Comparison of ENCODE assay signal across 8 cellular contexts in genomic region chrX:74535633-74536141, GRCh38.
DNase-seq lines count a peak whose midpoint lies in the region; ATAC-seq and TF ChIP-seq lines count a peak whose summit lies in the region.

No MANE protein-coding gene starts in this region.

- no peaks in the 10 kb centered on the region for H3K9me3 Mint-ChIP-seq in activated naive CD4-positive, alpha-beta T cell treated with anti-CD3 and anti-CD28 coated beads, Interleukin-2, amount 10 ng/mL, durations not matched to agents 7 days and 5 days

- H3K4me1 ChIP-seq in neutrophil (ENCODE audit: control insufficient read depth in 1 of 2, insufficient read depth in 1 of 2, low read depth in 1 of 2, low read length in 1 of 2), result peaks cover 7 to 16% of the 10 kb centered on the region in 2 experiments
- H3K4me1 ChIP-seq in aorta (ENCODE audit: control insufficient read depth in 1 of 2, insufficient read depth in 2 of 2, low read length in 2 of 2), result no peaks in the 10 kb centered on the region

- H3K27me3 ChIP-seq in neutrophil (peaks cover 17% of the 10 kb centered on the region), aorta (ENCODE audit: control insufficient read depth in 1 of 2, insufficient read depth in 2 of 2, low read length in 1 of 2) (no peaks in the 10 kb centered on the region)

- H3K36me3 Mint-ChIP-seq in activated naive CD4-positive, alpha-beta T cell treated with anti-CD3 and anti-CD28 coated beads, Interleukin-2, amount 10 ng/mL, durations not matched to agents 7 days and 5 days, result no peaks in the 10 kb centered on the region

- DNase-seq in DMS79 treated with DMSO at 0.1 percent for 48 hours (lab: John Stamatoyannopoulos, UW) (peak; percentile 20), NCI-H69 (lab: John Stamatoyannopoulos, UW) (peak; percentile 59), germinal center (ENCODE audit: low spot score) (peak; percentile 20), aorta (peak; percentile 81 to 89)
- DNase-seq in activated naive CD4-positive, alpha-beta T cell treated with anti-CD3 and anti-CD28 coated beads, Interleukin-2, amount 10 ng/mL, durations not matched to agents 7 days and 5 days, result peak; percentile 48

- 1 to 20% methylated on average over 30 to 33 of the region's 33 CpGs for WGBS in aorta, 2 donors

- TF ChIP-seq CTCF in neutrophil (IDR thresholded peaks at IDR 0.05), result no peak

- H3K36me3 ChIP-seq in neutrophil (no peaks in the 10 kb centered on the region), aorta (ENCODE audit: control insufficient read depth in 1 of 2, insufficient read depth in 2 of 2, low read length in 1 of 2) (no peaks in the 10 kb centered on the region)

- ATAC-seq in GM21786 (IDR thresholded peaks at IDR 0.05; ENCODE audit: unreplicated experiment), result peak; percentile 34
- peak; percentile 75 for ATAC-seq in aorta (ENCODE audit: low FRiP score)
- no peak for ATAC-seq in GM19351 (IDR thresholded peaks at IDR 0.05; ENCODE audit: unreplicated experiment)

- H3K4me3 ChIP-seq in neutrophil (ENCODE audit: low read depth in 1 of 2, low read length in 1 of 2), result peak overlapping the region; percentile 51 to 63
- H3K4me3 ChIP-seq in aorta (ENCODE audit: low read length in 2 of 2), result peak overlapping the region; percentile 11 to 49

- H3K27me3 Mint-ChIP-seq in activated naive CD4-positive, alpha-beta T cell treated with anti-CD3 and anti-CD28 coated beads, Interleukin-2, amount 10 ng/mL, durations not matched to agents 7 days and 5 days, result peaks cover 12% of the 10 kb centered on the region

- H3K9me3 ChIP-seq in neutrophil (no peaks in the 10 kb centered on the region), aorta (ENCODE audit: control insufficient read depth, low read length) (no peaks in the 10 kb centered on the region)

- peaks cover 15% of the 10 kb centered on the region for H3K4me1 Mint-ChIP-seq in activated naive CD4-positive, alpha-beta T cell treated with anti-CD3 and anti-CD28 coated beads, Interleukin-2, amount 10 ng/mL, durations not matched to agents 7 days and 5 days

- no peak overlapping the region for H3K27ac Mint-ChIP-seq in activated naive CD4-positive, alpha-beta T cell treated with anti-CD3 and anti-CD28 coated beads, Interleukin-2, amount 10 ng/mL, durations not matched to agents 7 days and 5 days

- intact Hi-C loops in aorta (cut with DNase I), result loop anchor here (2.0 to 5.0 kb wide), 2 partner anchors 113 to 115 kb away; partner anchors contain the start of gene SLC16A2 (in 2 of the 2)

- CTCF ChIA-PET in activated naive CD4-positive, alpha-beta T cell treated with anti-CD3 and anti-CD28 coated beads, Interleukin-2, amount 10 ng/mL, durations not matched to agents 7 days and 5 days (lab: Charles Lee), result interaction anchor here (1.2 kb wide), 1 partner anchor 151 kb away, joined by 5 read pairs; no protein-coding TSS in a partner anchor

- no peak overlapping the region for H3K27ac ChIP-seq in neutrophil
- peak overlapping the region in 1 of 2 donors; percentile 65 for H3K27ac ChIP-seq in aorta (ENCODE audit: low read depth in 1 of 2, low read length in 2 of 2)

- H3K4me3 Mint-ChIP-seq in activated naive CD4-positive, alpha-beta T cell treated with anti-CD3 and anti-CD28 coated beads, Interleukin-2, amount 10 ng/mL, durations not matched to agents 7 days and 5 days, result peak overlapping the region; percentile 69

Comparison
In these comparisons a context has a peak if more than half of its experiments do, and no peak if none do; other contexts are left out.
1. DNase-seq: peak in every context shown above with its lines; median percentile 85 in aorta; 59 in NCI-H69; 48 in activated naive CD4-positive, alpha-beta T cell treated with anti-CD3 and anti-CD28 coated beads, Interleukin-2, amount 10 ng/mL, durations not matched to agents 7 days and 5 days; 20 in DMS79 treated with DMSO at 0.1 percent for 48 hours; 20 in germinal center.